8 cellular contexts compared by ENCODE assay signal in the genomic region with DNA sequence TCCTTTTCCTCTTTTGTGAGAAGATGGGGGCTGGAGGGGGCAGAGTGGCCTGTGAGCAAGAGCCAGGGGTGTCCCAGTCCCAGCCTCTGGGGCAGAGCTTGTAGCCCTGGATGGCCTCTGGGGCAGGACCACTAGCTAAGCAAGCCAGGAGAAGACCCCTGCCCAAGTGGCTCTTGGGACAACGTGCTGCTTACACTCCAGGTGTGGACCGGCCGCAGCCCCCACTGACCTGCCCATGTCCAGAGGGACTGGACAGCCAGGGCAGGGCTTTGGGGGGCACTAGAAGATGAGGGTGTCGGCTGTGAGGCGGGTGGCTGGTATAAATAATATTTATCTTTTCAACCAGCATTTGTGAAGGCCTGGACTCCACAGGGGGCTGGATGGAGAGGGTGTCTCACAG. TPM values are rescaled to one million over a fixed set of nuclear protein-coding genes. Genes with fewer than 3 reads are reported as not detected.
"Had no signal": no experiment of that assay in that cellular context is flagged by ENCODE, and none has a peak within 500 bp of the region (broad histone marks: within the 10 kb centered on the region; RNA-seq: fewer than 3 reads in every experiment).

No MANE protein-coding gene starts in this region.

- FAIRE-seq: HepG2, K562 had no signal

- H3K27ac ChIP-seq: HL-60 had no signal

- DNase-seq: IMR-90, KBM-7 had no signal

- H3K4me3 ChIP-seq: K562 had no signal

RNA-seq across cellular contexts. Expression of a gene that starts 9.2 kb away (rescaled TPM):
- total RNA-seq: HepG2, HT-29, HT1080, IMR-90, K562 had no signal
- polyA plus RNA-seq: HepG2, IgD-negative memory B cell, IMR-90, K562 had no signal

RNA-seq across cellular contexts. Expression of a gene that starts 51.4 kb away (rescaled TPM):
- total RNA-seq: HepG2, HT-29, HT1080, IMR-90, K562 had no signal
- polyA plus RNA-seq: HepG2, IgD-negative memory B cell, IMR-90 had no signal

RNA-seq across cellular contexts. Expression of a gene that starts 58.9 kb away (rescaled TPM):
- polyA plus RNA-seq: IgD-negative memory B cell had no signal
